ENCODE assay signal across 27 cellular contexts in genomic region chr1:220153147-220153546, GRCh38.
"Had no signal": no experiment of that assay in that cellular context is flagged by ENCODE, and none has a peak within 500 bp of the region (broad histone marks: within the 10 kb centered on the region; RNA-seq: fewer than 3 reads in every experiment).

No MANE protein-coding gene starts in this region.

- H3K4me3 Mint-ChIP-seq: activated B cell treated with CpG ODN at 0.5 μM for 24 hours; activated CD8-positive, alpha-beta T cell treated with anti-CD3 and anti-CD28 coated beads, Interleukin-2, amount 10 ng/mL, durations not matched to agents 7 days and 5 days; activated naive CD4-positive, alpha-beta T cell treated with anti-CD3 and anti-CD28 coated beads, Interleukin-2, amount 10 ng/mL, durations not matched to agents 7 days and 5 days; activated naive CD8-positive, alpha-beta T cell treated with anti-CD3 and anti-CD28 coated beads, Interleukin-2, amount 10 ng/mL, durations not matched to agents 7 days and 5 days; T-helper 17 cell had no signal

- H3K36me3 ChIP-seq: breast epithelium had no signal

- H3K9me3 ChIP-seq: breast epithelium had no signal

- ATAC-seq: activated CD8-positive, alpha-beta T cell treated with anti-CD3 and anti-CD28 coated beads, Interleukin-2, amount 10 ng/mL, durations not matched to agents 7 days and 5 days; Panc1; Right ventricle myocardium inferior; T-helper 17 cell had no signal

- H3K27me3 Mint-ChIP-seq: activated B cell treated with CpG ODN at 0.5 μM for 24 hours; activated naive CD4-positive, alpha-beta T cell treated with anti-CD3 and anti-CD28 coated beads, Interleukin-2, amount 10 ng/mL, durations not matched to agents 7 days and 5 days; activated naive CD8-positive, alpha-beta T cell treated with anti-CD3 and anti-CD28 coated beads, Interleukin-2, amount 10 ng/mL, durations not matched to agents 7 days and 5 days; T-helper 17 cell had no signal

- H3K27ac ChIP-seq: breast epithelium had no signal

- H3K27ac Mint-ChIP-seq: activated B cell treated with CpG ODN at 0.5 μM for 24 hours; activated CD8-positive, alpha-beta T cell treated with anti-CD3 and anti-CD28 coated beads, Interleukin-2, amount 10 ng/mL, durations not matched to agents 7 days and 5 days; activated naive CD8-positive, alpha-beta T cell treated with anti-CD3 and anti-CD28 coated beads, Interleukin-2, amount 10 ng/mL, durations not matched to agents 7 days and 5 days; activated T-helper 2 cell treated with anti-CD3 and anti-CD28 coated beads, Interferon-gamma antibody, Interleukin-2, Interleukin-4, amounts not matched to agents 10 μg/mL and 5 μg/mL and 100 μg/mL, durations not matched to agents 14 hours and 24 hours and 36 hours had no signal

- H3K9me3 Mint-ChIP-seq: activated B cell treated with CpG ODN at 0.5 μM for 24 hours; activated naive CD4-positive, alpha-beta T cell treated with anti-CD3 and anti-CD28 coated beads, Interleukin-2, amount 10 ng/mL, durations not matched to agents 7 days and 5 days; activated naive CD8-positive, alpha-beta T cell treated with anti-CD3 and anti-CD28 coated beads, Interleukin-2, amount 10 ng/mL, durations not matched to agents 7 days and 5 days; activated T-helper 2 cell treated with anti-CD3 and anti-CD28 coated beads, Interferon-gamma antibody, Interleukin-2, Interleukin-4, amounts not matched to agents 10 μg/mL and 5 μg/mL and 100 μg/mL, durations not matched to agents 14 hours and 24 hours and 36 hours had no signal

- H3K4me3 ChIP-seq: breast epithelium had no signal

- H3K27me3 ChIP-seq: breast epithelium had no signal

- H3K4me1 ChIP-seq: breast epithelium had no signal

- DNase-seq: activated B cell treated with CpG ODN at 0.5 μM for 24 hours; activated CD4-positive, alpha-beta T cell treated with anti-CD3 and anti-CD28 coated beads for 1 hour; activated CD4-positive, alpha-beta T cell treated with anti-CD3 and anti-CD28 coated beads, Interleukin-2, amount 50 U/mL, for 1 hour; activated CD8-positive, alpha-beta memory T cell treated with anti-CD3 and anti-CD28 coated beads, Interleukin-2, amount 50 U/mL, for 48 hours; activated CD8-positive, alpha-beta T cell treated with anti-CD3 and anti-CD28 coated beads, Interleukin-2, amount 10 ng/mL, durations not matched to agents 7 days and 5 days; activated gamma-delta T cell treated with Interleukin-2 at 50 U/mL for 16 hours; activated naive CD4-positive, alpha-beta T cell treated with anti-CD3 and anti-CD28 coated beads, Interleukin-2, amount 10 ng/mL, durations not matched to agents 7 days and 5 days; activated naive CD8-positive, alpha-beta T cell treated with anti-CD3 and anti-CD28 coated beads, Interleukin-2, amount 10 ng/mL, durations not matched to agents 7 days and 5 days; activated T-cell treated with anti-CD3 and anti-CD28 coated beads, Interleukin-2, amount 50 U/mL, for 48 hours; aorta; caudate nucleus; Karpas-422; NCI-H1105 treated with DMSO at 0.1 percent for 48 hours; NCI-H1436 treated with DMSO at 0.1 percent for 48 hours; NCI-H187 treated with DMSO at 0.1 percent for 48 hours; NCI-H2081 treated with DMSO at 0.1 percent for 48 hours; NCI-H446 treated with DMSO at 0.1 percent for 48 hours; NCI-H524 treated with DMSO at 0.1 percent for 48 hours; NCI-H774; OCI-M1; RPMI8226; T-helper 17 cell; T-helper 9 cell had no signal
